Comparison of ENCODE assay signal across 17 cellular contexts in genomic region chr12:94049718-94050117, GRCh38.
"Had no signal": no experiment of that assay in that cellular context is flagged by ENCODE, and none has a peak within 500 bp of the region (broad histone marks: within the 10 kb centered on the region; RNA-seq: fewer than 3 reads in every experiment).

No MANE protein-coding gene starts in this region.

- H3K27ac ChIP-seq: brain microvascular endothelial cell, coronary artery, esophagus squamous epithelium, left ventricle myocardium inferior, pancreas, sigmoid colon, stomach, thoracic aorta, upper lobe of right lung had no signal

- H3K27me3 ChIP-seq: brain microvascular endothelial cell, esophagus squamous epithelium, pancreas, sigmoid colon, stomach, upper lobe of right lung had no signal

- H3K27ac Mint-ChIP-seq: naive B cell had no signal

- H3K4me1 ChIP-seq: pancreas, upper lobe of right lung had no signal

- H3K4me1 Mint-ChIP-seq: central memory CD8-positive, alpha-beta T cell; naive B cell had no signal

- DNase-seq: activated CD4-positive, alpha-beta T cell treated with anti-CD3 and anti-CD28 coated beads, Interleukin-2, amount 50 U/mL, for 1 hour; activated naive CD4-positive, alpha-beta T cell treated with Interleukin-2 at 50 U/mL for 16 hours; anterior cingulate cortex; brain microvascular endothelial cell; esophagus squamous epithelium; hippocampal formation; kidney; left ventricle myocardium inferior; naive B cell; pancreas; sigmoid colon; stimulated activated CD4-positive, alpha-beta T cell treated with anti-CD3 and anti-CD28 coated beads, Interleukin-1b, Interleukin-23, amount 100 ng/mL, for 48 hours; stomach; upper lobe of right lung had no signal

- H3K36me3 ChIP-seq: brain microvascular endothelial cell, esophagus squamous epithelium, left ventricle myocardium inferior, pancreas, sigmoid colon, stomach, thoracic aorta, upper lobe of right lung had no signal

- H3K4me3 Mint-ChIP-seq: central memory CD8-positive, alpha-beta T cell; naive B cell had no signal

- H3K4me3 ChIP-seq: coronary artery, esophagus squamous epithelium, left ventricle myocardium inferior, pancreas, sigmoid colon, stomach, thoracic aorta, upper lobe of right lung had no signal

- H3K9me3 ChIP-seq: esophagus squamous epithelium, left ventricle myocardium inferior, pancreas, sigmoid colon, thoracic aorta, upper lobe of right lung had no signal
